In the genomic region with DNA sequence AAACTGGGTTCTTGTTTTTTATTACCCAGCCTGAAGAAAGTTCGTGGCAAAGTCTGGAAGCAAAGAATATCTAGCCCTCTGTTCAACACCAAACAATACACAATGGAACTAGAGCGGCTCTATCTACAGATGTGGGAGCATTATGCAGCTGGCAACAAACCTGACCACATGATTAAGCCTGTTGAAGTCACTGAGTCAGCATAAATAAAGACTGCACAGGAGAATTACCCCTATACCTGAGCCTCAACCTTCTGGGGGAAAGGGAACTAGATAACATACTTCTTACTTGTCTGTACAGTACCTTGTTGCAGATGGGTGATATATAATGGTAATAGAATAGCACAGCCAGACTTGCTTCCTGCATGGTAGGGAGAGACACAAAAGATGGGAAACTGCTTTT, we compare ENCODE assay signal across 1 cellular context.
A peak's percentile ranks its signal among the peaks of the same experiment; 100 is the strongest.
TF ChIP-seq lines count a peak whose summit lies in the region.

No MANE protein-coding gene starts in this region.

TF ChIP-seq in HepG2, 621 proteins besides CTCF, POLR2A, EP300 and RAD21:
- TF ChIP-seq NFATC3 (CRISPR knock-in tag; IDR thresholded peaks at IDR 0.05) (no peak), MAFK (conservative IDR thresholded peaks at IDR 0.05 in 1 of 2, IDR thresholded peaks at IDR 0.05 in 1 of 2; ENCODE audit: low read length in 2 of 2) (peak; percentile 72 to 87), MAFF (IDR thresholded peaks at IDR 0.05; ENCODE audit: low read depth, low read length) (peak; percentile 82)
